24 cellular contexts compared by ENCODE assay signal in the genomic region with DNA sequence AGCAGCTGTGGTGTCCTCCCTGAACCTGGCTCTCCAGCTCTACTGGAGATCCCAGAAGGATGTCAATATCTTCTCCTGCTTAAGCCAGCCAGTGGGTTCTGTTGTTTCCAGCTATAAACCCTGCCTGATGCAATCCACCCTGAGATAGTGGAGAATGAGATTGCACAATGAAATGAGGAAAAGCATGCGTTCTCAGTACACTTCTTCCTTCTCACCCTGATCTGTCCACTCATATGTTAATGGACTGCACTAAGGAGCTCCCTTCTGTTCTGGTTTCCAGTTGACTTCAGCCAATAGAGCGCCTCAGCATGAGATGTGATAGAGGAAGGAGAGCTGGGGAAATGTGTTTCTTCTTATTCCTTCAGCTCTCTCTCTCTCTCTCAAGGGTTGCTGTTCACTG. TPM values are rescaled to one million over a fixed set of nuclear protein-coding genes. Genes with fewer than 3 reads are reported as not detected.
DNase-seq lines count a peak whose midpoint lies in the region; ATAC-seq, FAIRE-seq and TF ChIP-seq lines count a peak whose summit lies in the region.
"Had no signal": no experiment of that assay in that cellular context is flagged by ENCODE, and none has a peak within 500 bp of the region (broad histone marks: within the 10 kb centered on the region; RNA-seq: fewer than 3 reads in every experiment).

No MANE protein-coding gene starts in this region.

- no peaks in the 10 kb centered on the region for H3K27me3 Mint-ChIP-seq in activated CD8-positive, alpha-beta T cell treated with anti-CD3 and anti-CD28 coated beads, Interleukin-2, amount 10 ng/mL, durations not matched to agents 7 days and 5 days (ENCODE audit: low read depth)
- H3K27me3 Mint-ChIP-seq: activated CD8-positive, alpha-beta memory T cell treated with anti-CD3 and anti-CD28 coated beads, Interleukin-2, amount 10 ng/mL, durations not matched to agents 7 days and 5 days had no signal

- H3K36me3 ChIP-seq in HepG2 (replicated peaks in 1 of 2; ENCODE audit: control insufficient read depth in 1 of 2, insufficient read depth in 2 of 2, low read length in 2 of 2) (no peaks in the 10 kb centered on the region), right lobe of liver (no peaks in the 10 kb centered on the region)
- H3K36me3 ChIP-seq: prostate gland, spleen, thoracic aorta had no signal

- no peak overlapping the region for H3K4me3 Mint-ChIP-seq in activated CD8-positive, alpha-beta T cell treated with anti-CD3 and anti-CD28 coated beads, Interleukin-2, amount 10 ng/mL, durations not matched to agents 7 days and 5 days
- H3K4me3 Mint-ChIP-seq: activated CD8-positive, alpha-beta memory T cell treated with anti-CD3 and anti-CD28 coated beads, Interleukin-2, amount 10 ng/mL, durations not matched to agents 7 days and 5 days; CD14-positive monocyte; mesothelial cell of epicardium; nephron progenitor cell; T-helper 1 cell treated with Interleukin-12 subunit alpha and Interleukin-12 subunit beta and Interleukin-4 antibody, amounts not matched to agents 30 μg/mL and 1 μg/mL, for 36 hours had no signal

- H3K4me1 ChIP-seq in HepG2 (ENCODE audit: insufficient read depth, low read length) (no peaks in the 10 kb centered on the region), right lobe of liver (no peaks in the 10 kb centered on the region)
- H3K4me1 ChIP-seq: prostate gland, spleen had no signal

- H2AFZ ChIP-seq in HepG2 (ENCODE audit: low read length): no peak overlapping the region

- H3K9me3 ChIP-seq in HepG2 (ENCODE audit: low read length): no peaks in the 10 kb centered on the region
- no peaks in the 10 kb centered on the region for H3K9me3 ChIP-seq in right lobe of liver
- H3K9me3 ChIP-seq: prostate gland, spleen, thoracic aorta had no signal

- H3K27me3 ChIP-seq in HepG2 (ENCODE audit: control insufficient read depth in 1 of 2, insufficient read depth in 2 of 2, low read length in 2 of 2): no peaks in the 10 kb centered on the region
- H3K27me3 ChIP-seq in right lobe of liver: no peaks in the 10 kb centered on the region
- H3K27me3 ChIP-seq: spleen had no signal

- H3K79me2 ChIP-seq in HepG2 (ENCODE audit: insufficient read depth, low read length): no peaks in the 10 kb centered on the region

- TF ChIP-seq CTCF in HepG2 (CRISPR knock-in tag; IDR thresholded peaks at IDR 0.05) (no peak), right lobe of liver (IDR thresholded peaks at IDR 0.05) (no peak)

- TF ChIP-seq EP300 in HepG2 (IDR thresholded peaks at IDR 0.05; ENCODE audit: low read depth in 2 of 2, low read length in 2 of 2) (no peak), HepG2 (CRISPR knock-in tag; IDR thresholded peaks at IDR 0.05; ENCODE audit: borderline replicate concordance) (no peak)

- H3K4me2 ChIP-seq in HepG2 (ENCODE audit: low read depth, low read length): no peak overlapping the region

- no peak overlapping the region for H3K27ac Mint-ChIP-seq in activated CD8-positive, alpha-beta T cell treated with anti-CD3 and anti-CD28 coated beads, Interleukin-2, amount 10 ng/mL, durations not matched to agents 7 days and 5 days
- H3K27ac Mint-ChIP-seq: activated CD8-positive, alpha-beta memory T cell treated with anti-CD3 and anti-CD28 coated beads, Interleukin-2, amount 10 ng/mL, durations not matched to agents 7 days and 5 days; mesothelial cell of epicardium; nephron progenitor cell; T-helper 1 cell treated with Interleukin-12 subunit alpha and Interleukin-12 subunit beta and Interleukin-4 antibody, amounts not matched to agents 30 μg/mL and 1 μg/mL, for 36 hours had no signal

- H3K36me3 Mint-ChIP-seq in activated CD8-positive, alpha-beta T cell treated with anti-CD3 and anti-CD28 coated beads, Interleukin-2, amount 10 ng/mL, durations not matched to agents 7 days and 5 days (ENCODE audit: low read depth): no peaks in the 10 kb centered on the region
- H3K36me3 Mint-ChIP-seq: activated CD8-positive, alpha-beta memory T cell treated with anti-CD3 and anti-CD28 coated beads, Interleukin-2, amount 10 ng/mL, durations not matched to agents 7 days and 5 days; CD14-positive monocyte; mesothelial cell of epicardium had no signal

- H3K4me3 ChIP-seq in HepG2 (replicated peaks in 1 of 3; ENCODE audit: insufficient read depth in 1 of 3, low read depth in 2 of 3, low read length in 3 of 3) (no peak overlapping the region), right lobe of liver (no peak overlapping the region)
- H3K4me3 ChIP-seq: prostate gland, spleen, thoracic aorta had no signal

- no peak for TF ChIP-seq RAD21 in HepG2 (CRISPR knock-in tag; IDR thresholded peaks at IDR 0.05)

- no peaks in the 10 kb centered on the region for H3K4me1 Mint-ChIP-seq in activated CD8-positive, alpha-beta T cell treated with anti-CD3 and anti-CD28 coated beads, Interleukin-2, amount 10 ng/mL, durations not matched to agents 7 days and 5 days (ENCODE audit: low read depth)
- H3K4me1 Mint-ChIP-seq: activated CD8-positive, alpha-beta memory T cell treated with anti-CD3 and anti-CD28 coated beads, Interleukin-2, amount 10 ng/mL, durations not matched to agents 7 days and 5 days had no signal

- FAIRE-seq in HepG2 (lab: Jason Lieb, UNC): no peak
- FAIRE-seq: A204.1, HTR-8/SVneo had no signal

- POLR2A ChIA-PET in HepG2 (lab: Yijun Ruan, JAX): no interaction called here
- POLR2A ChIA-PET in activated CD8-positive, alpha-beta T cell treated with anti-CD3 and anti-CD28 coated beads, Interleukin-2, amount 10 ng/mL, durations not matched to agents 7 days and 5 days (lab: Charles Lee): no interaction called here

- CTCF ChIA-PET in HepG2 (lab: Yijun Ruan, JAX; ENCODE audit: low intra/inter-chr PET ratio, low total read pairs): no interaction called here
- CTCF ChIA-PET in activated CD8-positive, alpha-beta T cell treated with anti-CD3 and anti-CD28 coated beads, Interleukin-2, amount 10 ng/mL, durations not matched to agents 7 days and 5 days (lab: Charles Lee): no interaction called here

- in situ Hi-C loops in HepG2 (cut with HindIII; ENCODE audit: extremely low pct_ligation_motif_present, low pct_unique_long_range_greater_than_20kb): no loop called here

- no peak overlapping the region for H3K9ac ChIP-seq in HepG2 (ENCODE audit: insufficient read depth, low read depth, low read length)

- H3K9me3 Mint-ChIP-seq in activated CD8-positive, alpha-beta T cell treated with anti-CD3 and anti-CD28 coated beads, Interleukin-2, amount 10 ng/mL, durations not matched to agents 7 days and 5 days (ENCODE audit: insufficient read depth): no peaks in the 10 kb centered on the region
- H3K9me3 Mint-ChIP-seq: CD14-positive monocyte; mesothelial cell of epicardium; nephron progenitor cell; T-helper 1 cell treated with Interleukin-12 subunit alpha and Interleukin-12 subunit beta and Interleukin-4 antibody, amounts not matched to agents 30 μg/mL and 1 μg/mL, for 36 hours had no signal

- H4K20me1 ChIP-seq in HepG2 (ENCODE audit: insufficient read depth, low read length): no peaks in the 10 kb centered on the region

- DNase-seq in HepG2 (ENCODE audit: low spot score): no peak
- DNase-seq in right lobe of liver: no peak
- peak; percentile 49 for DNase-seq in SKM-1 treated with dmso at 0.1 percent for 144 hours (lab: John Stamatoyannopoulos, UW; ENCODE audit: unreplicated experiment)
- DNase-seq in fibroblast of gingiva (ENCODE audit: low read depth): peak; percentile 30
- no peak for DNase-seq in dermis blood vessel endothelial cell
- no peak for DNase-seq in activated CD8-positive, alpha-beta T cell treated with anti-CD3 and anti-CD28 coated beads, Interleukin-2, amount 10 ng/mL, durations not matched to agents 7 days and 5 days
- no peak for DNase-seq in NCI-H345 (lab: John Stamatoyannopoulos, UW)
- DNase-seq: activated CD8-positive, alpha-beta memory T cell treated with anti-CD3 and anti-CD28 coated beads, Interleukin-2, amount 10 ng/mL, durations not matched to agents 7 days and 5 days; amniotic stem cell; effector memory CD4-positive, alpha-beta T cell; left cardiac atrium; NCI-H1930; NCI-H446 treated with DMSO at 0.1 percent for 48 hours; nephron progenitor cell; NK-92 treated with Interleukin-12 subunit alpha and Interleukin-12 subunit beta, amount 100 ng/mL, for 24 hours; spleen had no signal

- no peak overlapping the region for H3K27ac ChIP-seq in HepG2 (ENCODE audit: extremely low read length, insufficient read depth, low read length)
- H3K27ac ChIP-seq in right lobe of liver: no peak overlapping the region
- H3K27ac ChIP-seq: prostate gland, spleen, thoracic aorta had no signal

- TF ChIP-seq POLR2A in HepG2 (IDR thresholded peaks at IDR 0.05; ENCODE audit: insufficient read depth in 1 of 2, low read depth in 2 of 2, low read length in 2 of 2) (no peak), right lobe of liver (IDR thresholded peaks at IDR 0.05) (no peak), GM18505 (IDR thresholded peaks at IDR 0.05; ENCODE audit: borderline replicate concordance, extremely low read depth, insufficient read depth, insufficient read length) (no peak)

- no peak for ATAC-seq in HepG2
- no peak for ATAC-seq in right lobe of liver
- ATAC-seq in activated CD8-positive, alpha-beta T cell treated with anti-CD3 and anti-CD28 coated beads, Interleukin-2, amount 10 ng/mL, durations not matched to agents 7 days and 5 days: no peak
- no peak for ATAC-seq in GM18505 (IDR thresholded peaks at IDR 0.05; ENCODE audit: unreplicated experiment)
- ATAC-seq: activated CD8-positive, alpha-beta memory T cell treated with anti-CD3 and anti-CD28 coated beads, Interleukin-2, amount 10 ng/mL, durations not matched to agents 7 days and 5 days had no signal

- no TSS peak for BruUV-seq in HepG2 (replicated peaks; lab: Mats Ljungman, UMichigan)

- WGBS in HepG2 (ENCODE audit: low lambda C conversion rate): 0% methylated on average over 2 of the region's 2 CpGs
- 61% methylated on average over 2 of the region's 2 CpGs for WGBS in right lobe of liver (ENCODE audit: insufficient coverage, low coverage, low lambda C conversion rate, missing lambda C conversion rate)

- intact Hi-C loops in HepG2 (cut with micrococcal nuclease; ENCODE audit: unreplicated experiment): no loop called here
- intact Hi-C loops in right lobe of liver (cut with DNase I): no loop called here

RNA-seq across cellular contexts. Expression of a gene that starts 40.0 kb away (rescaled TPM):
- total RNA-seq in HepG2 (2016; rRNA removed; fragmentation: Illumina TruSeq; extraction: Trizol) (not detected in 2 replicates), right lobe of liver (1 to 10 TPM in 2 of 6 experiments, under 1 TPM in 4; 0.49 to 1.8 (median 0.74) TPM), dermis blood vessel endothelial cell (0.56 and 1.5 TPM in 2 replicates)
- not detected in 2 replicates for total RNA-seq in HepG2 (2016; cell fraction: cytosol; rRNA removed; fragmentation: Illumina TruSeq; extraction: Trizol; ENCODE audit: low read depth)
- total RNA-seq in HepG2 (2016; cell fraction: insoluble cytoplasmic fraction; rRNA removed; fragmentation: Illumina TruSeq; extraction: Trizol): not detected in 2 replicates
- not detected in 2 replicates for total RNA-seq in HepG2 (2016; cell fraction: membrane; rRNA removed; fragmentation: Illumina TruSeq; extraction: Trizol)
- total RNA-seq in HepG2 (2016; cell fraction: nucleus; rRNA removed; fragmentation: Illumina TruSeq; extraction: Trizol): not detected in 2 replicates
- not detected in 2 replicates for polyA plus RNA-seq in HepG2 (2011; rRNA removed)
- 0.04 TPM in 1 of 2 replicates, not detected in the other for polyA plus RNA-seq in HepG2 (2011; cell fraction: cytosol; rRNA removed)
- polyA plus RNA-seq in HepG2 (2011; cell fraction: nucleus; rRNA removed): not detected in 2 replicates
- not detected in 2 replicates for polyA plus RNA-seq in HepG2 (2012)
- polyA plus RNA-seq in HepG2 (2016; cell fraction: cytosol; fragmentation: Illumina TruSeq; extraction: Trizol; ENCODE audit: low read depth): not detected in 2 replicates
- polyA plus RNA-seq in HepG2 (2016; cell fraction: insoluble cytoplasmic fraction; fragmentation: Illumina TruSeq; extraction: Trizol; ENCODE audit: low read depth): not detected in 2 replicates
- not detected in 2 replicates for polyA plus RNA-seq in HepG2 (2016; cell fraction: membrane; fragmentation: Illumina TruSeq; extraction: Trizol; ENCODE audit: low read depth)
- polyA plus RNA-seq in HepG2 (2016; cell fraction: nucleus; fragmentation: Illumina TruSeq; extraction: Trizol; ENCODE audit: insufficient read depth, low read depth): not detected in 2 replicates
- polyA minus RNA-seq in HepG2 (2011; rRNA and poly(A)+ RNA removed; ENCODE audit: low replicate concordance): not detected in 2 replicates
- not detected in 2 replicates for polyA minus RNA-seq in HepG2 (2011; cell fraction: cytosol; rRNA and poly(A)+ RNA removed)
- not detected in 2 replicates for polyA minus RNA-seq in HepG2 (2011; cell fraction: nucleus; rRNA and poly(A)+ RNA removed)
- not detected for total RNA-seq in activated CD8-positive, alpha-beta T cell treated with anti-CD3 and anti-CD28 coated beads, Interleukin-2, amount 10 ng/mL, durations not matched to agents 7 days and 5 days
- total RNA-seq: activated CD8-positive, alpha-beta memory T cell treated with anti-CD3 and anti-CD28 coated beads, Interleukin-2, amount 10 ng/mL, durations not matched to agents 7 days and 5 days had no signal
- polyA plus RNA-seq: CD14-positive monocyte had no signal

Comparison
In these comparisons a context has a peak if more than half of its experiments do, and no peak if none do; other contexts are left out.
1. DNase-seq: peak in SKM-1 treated with dmso at 0.1 percent for 144 hours (single experiment) and fibroblast of gingiva (single experiment); none in HepG2 (single experiment), right lobe of liver (0 of 3), dermis blood vessel endothelial cell (single experiment), activated CD8-positive, alpha-beta T cell treated with anti-CD3 and anti-CD28 coated beads, Interleukin-2, amount 10 ng/mL, durations not matched to agents 7 days and 5 days (single experiment) and NCI-H345 (single experiment).